ENCODE assay signal across 18 cellular contexts in the genomic region with DNA sequence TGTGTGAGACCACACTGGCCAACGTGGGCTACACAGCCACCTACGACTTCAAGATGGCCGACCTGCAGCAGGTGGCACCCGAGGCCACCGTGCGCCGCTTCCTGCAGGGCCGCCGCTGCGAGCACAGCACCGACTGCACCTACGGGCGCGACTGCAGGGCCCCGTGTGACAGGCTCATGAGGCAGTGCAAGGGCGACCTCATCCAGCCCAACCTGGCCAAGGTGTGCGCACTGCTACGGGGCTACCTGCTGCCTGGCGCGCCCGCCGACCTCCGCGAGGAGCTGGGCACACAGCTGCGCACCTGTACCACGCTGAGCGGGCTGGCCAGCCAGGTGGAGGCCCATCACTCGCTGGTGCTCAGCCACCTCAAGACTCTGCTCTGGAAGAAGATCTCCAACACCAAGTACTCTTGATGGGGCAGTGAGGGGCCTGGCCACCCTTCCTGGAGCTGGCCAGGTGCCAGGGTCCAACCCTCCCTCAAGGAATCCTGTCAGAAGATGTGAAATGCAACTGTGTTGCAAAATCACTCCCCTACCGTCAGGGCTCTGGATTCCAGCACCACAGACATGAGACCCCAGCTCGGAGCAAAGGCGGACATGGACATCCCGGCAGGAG. TPM values are rescaled to one million over a fixed set of nuclear protein-coding genes. Genes with fewer than 3 reads are reported as not detected.
A peak's percentile ranks its signal among the peaks of the same experiment; 100 is the strongest.
DNase-seq lines count a peak whose midpoint lies in the region; ATAC-seq, FAIRE-seq and TF ChIP-seq lines count a peak whose summit lies in the region.
"Had no signal": no experiment of that assay in that cellular context is flagged by ENCODE, and none has a peak within 500 bp of the region (broad histone marks: within the 10 kb centered on the region; RNA-seq: fewer than 3 reads in every experiment).

No MANE protein-coding gene starts in this region.

- no peaks in the 10 kb centered on the region for H3K9me3 Mint-ChIP-seq in activated naive CD8-positive, alpha-beta T cell treated with anti-CD3 and anti-CD28 coated beads, Interleukin-2, amount 50 U/mL, for 24 hours
- H3K9me3 Mint-ChIP-seq: activated CD4-positive, alpha-beta T cell treated with anti-CD3 and anti-CD28 coated beads, Interleukin-2, amount 10 ng/mL, durations not matched to agents 24 days and 14 days had no signal

- H3K27ac ChIP-seq in A549 (no peak overlapping the region), suprapubic skin (no peak overlapping the region)
- H3K27ac ChIP-seq: brain microvascular endothelial cell had no signal

- peaks cover 3% of the 10 kb centered on the region for H3K27me3 Mint-ChIP-seq in activated naive CD8-positive, alpha-beta T cell treated with anti-CD3 and anti-CD28 coated beads, Interleukin-2, amount 50 U/mL, for 24 hours

- H3K9me3 ChIP-seq in A549 (no peaks in the 10 kb centered on the region), suprapubic skin (no peaks in the 10 kb centered on the region)

- peaks cover 32% of the 10 kb centered on the region for H3K4me1 Mint-ChIP-seq in activated naive CD8-positive, alpha-beta T cell treated with anti-CD3 and anti-CD28 coated beads, Interleukin-2, amount 50 U/mL, for 24 hours

- peak overlapping the region; percentile 97; the same call in 1 of the 3 replicates for H3K4me2 ChIP-seq in A549

- ATAC-seq in A549 (no peak), HG02588 (IDR thresholded peaks at IDR 0.05; ENCODE audit: unreplicated experiment) (no peak)
- no peak for ATAC-seq in activated naive CD8-positive, alpha-beta T cell treated with anti-CD3 and anti-CD28 coated beads, Interleukin-2, amount 50 U/mL, for 24 hours

- TF ChIP-seq POLR2A in A549 (IDR thresholded peaks at IDR 0.05; ENCODE audit: low read length) (0 out of 2 replicates have a peak, but pooled peaks have one; percentile 0), suprapubic skin (IDR thresholded peaks at IDR 0.05) (no peak)

- H3K36me3 ChIP-seq in GM06990 (ENCODE audit: control insufficient read depth, insufficient read depth, low read length) (peaks cover 33% of the 10 kb centered on the region), suprapubic skin (peaks cover 48% of the 10 kb centered on the region)

- peaks cover 75% of the 10 kb centered on the region for H3K4me1 ChIP-seq in A549
- peaks cover 78% of the 10 kb centered on the region for H3K4me1 ChIP-seq in suprapubic skin

- H3K27me3 ChIP-seq in GM06990 (replicated peaks; ENCODE audit: control insufficient read depth, insufficient read depth, low read length): no peaks in the 10 kb centered on the region
- H3K27me3 ChIP-seq in suprapubic skin: no peaks in the 10 kb centered on the region
- H3K27me3 ChIP-seq: brain microvascular endothelial cell had no signal

- TF ChIP-seq EP300 in A549 (IDR thresholded peaks at IDR 0.05) (no peak), suprapubic skin (IDR thresholded peaks at IDR 0.05) (no peak)

- TF ChIP-seq RAD21 in A549 (conservative IDR thresholded peaks at IDR 0.05 in 1 of 2, IDR thresholded peaks at IDR 0.05 in 1 of 2): no peak

- peaks cover 45% of the 10 kb centered on the region for H3K36me3 Mint-ChIP-seq in activated naive CD8-positive, alpha-beta T cell treated with anti-CD3 and anti-CD28 coated beads, Interleukin-2, amount 50 U/mL, for 24 hours (ENCODE audit: low read depth)

- no peak overlapping the region for H3K27ac Mint-ChIP-seq in activated naive CD8-positive, alpha-beta T cell treated with anti-CD3 and anti-CD28 coated beads, Interleukin-2, amount 50 U/mL, for 24 hours
- H3K27ac Mint-ChIP-seq: activated CD4-positive, alpha-beta T cell treated with anti-CD3 and anti-CD28 coated beads, Interleukin-2, amount 10 ng/mL, durations not matched to agents 24 days and 14 days had no signal

- DNase-seq in A549 (ENCODE audit: low read depth in 1 of 2, low spot score in 1 of 2): no peak
- peak; percentile 47 for DNase-seq in GM06990 (ENCODE audit: extremely low read depth, insufficient read length)
- DNase-seq in activated naive CD8-positive, alpha-beta T cell treated with anti-CD3 and anti-CD28 coated beads, Interleukin-2, amount 50 U/mL, for 24 hours: no peak
- DNase-seq in suprapubic skin (ENCODE audit: low spot score in 2 of 2): no peak
- DNase-seq in frontal cortex (ENCODE audit: low spot score in 2 of 2): no peak
- DNase-seq: activated CD4-positive, alpha-beta T cell treated with anti-CD3 and anti-CD28 coated beads, Interleukin-2, amount 10 ng/mL, durations not matched to agents 24 days and 14 days; activated effector memory CD4-positive, alpha-beta T cell treated with Interleukin-2 at 50 U/mL for 16 hours; brain microvascular endothelial cell; HCEC 1CT; kidney glomerular epithelial cell; NCI-H1048; NCI-H446; stimulated activated CD4-positive, alpha-beta T cell treated with anti-CD3 and anti-CD28 coated beads, Interleukin-2, amount 100 ng/mL, for 48 hours; stimulated activated naive CD4-positive, alpha-beta T cell treated with Interleukin-2 at 50 U/mL for 16 hours had no signal

- CTCF ChIA-PET in A549 (lab: Yijun Ruan, JAX): interaction anchor here (1.1 to 1.3 kb wide), 3 partner anchors 47 to 79 kb away, joined by 4 to 6 read pairs (median 5); no protein-coding TSS in a partner anchor

- 81% methylated on average over 6 of the region's 32 CpGs for WGBS in A549 (ENCODE audit: missing lambda C conversion rate)
- WGBS in suprapubic skin: 89% methylated on average over 3 of the region's 32 CpGs

- no peak for TF ChIP-seq CTCF in A549 (IDR thresholded peaks at IDR 0.05)
- no peak for TF ChIP-seq CTCF in GM06990 (IDR thresholded peaks at IDR 0.05; ENCODE audit: insufficient read depth, low read length, poor library complexity, severe bottlenecking)
- no peak for TF ChIP-seq CTCF in suprapubic skin (IDR thresholded peaks at IDR 0.05)

- POLR2A ChIA-PET in A549 (lab: Yijun Ruan, JAX): interaction anchor here (1.2 kb wide), 1 partner anchor 10 kb away, joined by 4 read pairs; no protein-coding TSS in a partner anchor

- H3K4me3 Mint-ChIP-seq in activated naive CD8-positive, alpha-beta T cell treated with anti-CD3 and anti-CD28 coated beads, Interleukin-2, amount 50 U/mL, for 24 hours: peak overlapping the region; percentile 63
- H3K4me3 Mint-ChIP-seq: activated CD4-positive, alpha-beta T cell treated with anti-CD3 and anti-CD28 coated beads, Interleukin-2, amount 10 ng/mL, durations not matched to agents 24 days and 14 days had no signal

- FAIRE-seq in A549 (lab: Jason Lieb, UNC): no peak
- FAIRE-seq in frontal cortex (lab: Jason Lieb, UNC): no peak
- FAIRE-seq: HTR-8/SVneo had no signal

- H3K4me3 ChIP-seq in A549 (no peak overlapping the region), GM06990 (replicated peaks; ENCODE audit: low read depth, low read length) (no peak overlapping the region), suprapubic skin (no peak overlapping the region)

TF ChIP-seq in A549, 52 proteins besides CTCF, POLR2A, EP300 and RAD21 (continues in another document):
- TF ChIP-seq, protein P1, sequence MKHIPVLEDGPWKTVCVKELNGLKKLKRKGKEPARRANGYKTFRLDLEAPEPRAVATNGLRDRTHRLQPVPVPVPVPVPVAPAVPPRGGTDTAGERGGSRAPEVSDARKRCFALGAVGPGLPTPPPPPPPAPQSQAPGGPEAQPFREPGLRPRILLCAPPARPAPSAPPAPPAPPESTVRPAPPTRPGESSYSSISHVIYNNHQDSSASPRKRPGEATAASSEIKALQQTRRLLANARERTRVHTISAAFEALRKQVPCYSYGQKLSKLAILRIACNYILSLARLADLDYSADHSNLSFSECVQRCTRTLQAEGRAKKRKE (CRISPR knock-in tag; IDR thresholded peaks at IDR 0.05; ENCODE audit: low read depth): no peak
- TF ChIP-seq CHD4 (IDR thresholded peaks at IDR 0.05; ENCODE audit: borderline replicate concordance) (no peak), TFCP2L1 (CRISPR knock-in tag; IDR thresholded peaks at IDR 0.05) (no peak), SMC3 (IDR thresholded peaks at IDR 0.05) (no peak), JUN (IDR thresholded peaks at IDR 0.05) (peak in 1 of 2 experiments; percentile 35; a peak in 1 of 5 replicates)

RNA-seq across cellular contexts. Expression of a gene that starts 11.1 kb away (rescaled TPM):
- 6.7 and 8.8 TPM in 2 replicates for polyA plus RNA-seq in A549 (2011; rRNA removed)
- 15.7 and 24.3 TPM in 2 replicates for polyA plus RNA-seq in A549 (2012; cell fraction: cytosol; rRNA removed)
- polyA plus RNA-seq in A549 (2012; cell fraction: nucleus; rRNA removed): 36.4 and 49.4 TPM in 2 replicates
- polyA plus RNA-seq in A549 (2017; fragmentation: RNase III; extraction: RNeasy Plus Mini Kit Qiagen cat#74134 plus additional on column Dnase treatment): 6.0 to 8.2 TPM (median 6.7 TPM) in 3 replicates
- polyA minus RNA-seq in A549 (2011; rRNA and poly(A)+ RNA removed): 4.8 and 7.3 TPM in 2 replicates
- total RNA-seq in suprapubic skin: 10 to 100 TPM in 1 of 4 donors, 1 to 10 TPM in 3; 3.8 to 13.1 (median 6.3) TPM
- total RNA-seq in frontal cortex: 26.9 TPM

RNA-seq across cellular contexts. Expression of a gene that starts 19.3 kb away (rescaled TPM):
- polyA plus RNA-seq in A549 (2011; rRNA removed): not detected in 2 replicates
- polyA plus RNA-seq in A549 (2012; cell fraction: cytosol; rRNA removed): not detected in 2 replicates
- not detected in 2 replicates for polyA plus RNA-seq in A549 (2012; cell fraction: nucleus; rRNA removed)
- polyA plus RNA-seq in A549 (2017; fragmentation: RNase III; extraction: RNeasy Plus Mini Kit Qiagen cat#74134 plus additional on column Dnase treatment): not detected in 3 replicates
- not detected in 2 replicates for polyA minus RNA-seq in A549 (2011; rRNA and poly(A)+ RNA removed)
- 1 to 10 TPM in 2 of 4 donors, under 1 TPM in 1, not detected in 1; 0.32 to 3.5 (median 2.8) TPM for total RNA-seq in suprapubic skin
- not detected for total RNA-seq in frontal cortex
- polyA plus RNA-seq: BJ had no signal

RNA-seq across cellular contexts. Expression of a gene that starts 24.9 kb away (rescaled TPM):
- polyA plus RNA-seq in A549 (2011; rRNA removed) (not detected in 2 replicates), A549 (2017; fragmentation: RNase III; extraction: RNeasy Plus Mini Kit Qiagen cat#74134 plus additional on column Dnase treatment) (not detected in 3 replicates)
- polyA plus RNA-seq in A549 (2012; cell fraction: cytosol; rRNA removed): not detected in 2 replicates
- polyA plus RNA-seq in A549 (2012; cell fraction: nucleus; rRNA removed): not detected in 2 replicates
- polyA minus RNA-seq in A549 (2011; rRNA and poly(A)+ RNA removed): not detected in 2 replicates
- total RNA-seq in suprapubic skin (1 to 10 TPM; 4.0 to 8.3 (median 5.9) TPM), frontal cortex (not detected)
- total RNA-seq: activated CD4-positive, alpha-beta T cell treated with anti-CD3 and anti-CD28 coated beads, Interleukin-2, amount 10 ng/mL, durations not matched to agents 24 days and 14 days; T-helper 1 cell treated with Interleukin-12 subunit alpha and Interleukin-12 subunit beta and Interleukin-4 antibody, amounts not matched to agents 30 ng/mL and 1 ng/mL, for 36 hours had no signal
- polyA plus RNA-seq: BJ had no signal

RNA-seq across cellular contexts. Expression of a gene that starts 34.6 kb away (rescaled TPM):
- not detected in 2 replicates for polyA plus RNA-seq in A549 (2011; rRNA removed)
- polyA plus RNA-seq in A549 (2012; cell fraction: cytosol; rRNA removed): not detected in 2 replicates
- polyA plus RNA-seq in A549 (2012; cell fraction: nucleus; rRNA removed): 0.05 TPM in 1 of 2 replicates, not detected in the other
- not detected in 3 replicates for polyA plus RNA-seq in A549 (2017; fragmentation: RNase III; extraction: RNeasy Plus Mini Kit Qiagen cat#74134 plus additional on column Dnase treatment)
- not detected in 2 replicates for polyA minus RNA-seq in A549 (2011; rRNA and poly(A)+ RNA removed)
- not detected for total RNA-seq in suprapubic skin
- not detected for total RNA-seq in frontal cortex
- total RNA-seq: activated CD4-positive, alpha-beta T cell treated with anti-CD3 and anti-CD28 coated beads, Interleukin-2, amount 10 ng/mL, durations not matched to agents 24 days and 14 days; T-helper 1 cell treated with Interleukin-12 subunit alpha and Interleukin-12 subunit beta and Interleukin-4 antibody, amounts not matched to agents 30 ng/mL and 1 ng/mL, for 36 hours had no signal
- polyA plus RNA-seq: BJ had no signal

RNA-seq across cellular contexts. Expression of a gene that starts 36.2 kb away (rescaled TPM):
- polyA plus RNA-seq in A549 (2011; rRNA removed): 32.3 and 38.6 TPM in 2 replicates
- polyA plus RNA-seq in A549 (2012; cell fraction: cytosol; rRNA removed): 56.2 and 86.6 TPM in 2 replicates
- polyA plus RNA-seq in A549 (2012; cell fraction: nucleus; rRNA removed): 85.4 and 94.9 TPM in 2 replicates
- 44.3 to 49.5 TPM (median 46.3 TPM) in 3 replicates for polyA plus RNA-seq in A549 (2017; fragmentation: RNase III; extraction: RNeasy Plus Mini Kit Qiagen cat#74134 plus additional on column Dnase treatment)
- polyA minus RNA-seq in A549 (2011; rRNA and poly(A)+ RNA removed): 39.4 and 43.6 TPM in 2 replicates
- 10 to 100 TPM; 43.5 to 73.2 (median 63.5) TPM for total RNA-seq in suprapubic skin
- 1.2 TPM for total RNA-seq in frontal cortex
